ENCODE assay signal across 1 cellular context in genomic region chr2:109513230-109513629, GRCh38.
A peak's percentile ranks its signal among the peaks of the same experiment; 100 is the strongest.
TF ChIP-seq lines count a peak whose summit lies in the region.

No MANE protein-coding gene starts in this region.

TF ChIP-seq in GM12878, 131 proteins besides CTCF, POLR2A, EP300 and RAD21 (continued from another document):
- TF ChIP-seq PKNOX1 (IDR thresholded peaks at IDR 0.05) (peak; percentile 39; the same call in 1 of the 2 replicates), EED (IDR thresholded peaks at IDR 0.05; ENCODE audit: low read depth) (no peak), BHLHE40 (IDR thresholded peaks at IDR 0.05; ENCODE audit: borderline replicate concordance in 1 of 2, low read depth in 2 of 2, low read length in 1 of 2) (0 out of 4 replicates have a peak, but pooled peaks of 1 of the 2 experiments have one; percentile 0), PAX8 (IDR thresholded peaks at IDR 0.05) (peak; percentile 91; the same call in 1 of the 2 replicates), HDGF (IDR thresholded peaks at IDR 0.05) (peak; percentile 93; the same call in 1 of the 2 replicates), SMARCA5 (IDR thresholded peaks at IDR 0.05) (no peak), IRF4 (IDR thresholded peaks at IDR 0.05; ENCODE audit: low read depth, low read length) (no peak), GABPA (IDR thresholded peaks at IDR 0.05; ENCODE audit: low read depth) (no peak), MXI1 (IDR thresholded peaks at IDR 0.05; ENCODE audit: low read depth, low read length) (no peak), RELA (IDR thresholded peaks at IDR 0.05; ENCODE audit: borderline replicate concordance, partially characterized antibody) (no peak), MEF2A (IDR thresholded peaks at IDR 0.05; ENCODE audit: insufficient read depth, low read depth, low read length) (no peak), KDM1A (IDR thresholded peaks at IDR 0.05; ENCODE audit: borderline replicate concordance) (peak; percentile 93; the same call in 1 of the 2 replicates), SIN3A (IDR thresholded peaks at IDR 0.05; ENCODE audit: low read depth, low read length) (no peak), ATF7 (IDR thresholded peaks at IDR 0.05; ENCODE audit: low read depth) (no peak), NR2C1 (IDR thresholded peaks at IDR 0.05) (no peak), YBX1 (IDR thresholded peaks at IDR 0.05) (no peak), RFX5 (IDR thresholded peaks at IDR 0.05; ENCODE audit: low read depth, low read length) (no peak), TARDBP (IDR thresholded peaks at IDR 0.05; ENCODE audit: borderline replicate concordance) (no peak), RCOR1 (conservative IDR thresholded peaks at IDR 0.05; ENCODE audit: low read depth, low read length) (no peak), ZNF217 (IDR thresholded peaks at IDR 0.05) (no peak), HDAC6 (IDR thresholded peaks at IDR 0.05; ENCODE audit: unreplicated experiment) (no peak), FOXM1 (IDR thresholded peaks at IDR 0.05; ENCODE audit: low read depth, low read length) (no peak), SREBF1 (IDR thresholded peaks at IDR 0.05; ENCODE audit: low read length) (no peak), LARP7 (IDR thresholded peaks at IDR 0.05) (no peak)
- TF ChIP-seq, protein P1, sequence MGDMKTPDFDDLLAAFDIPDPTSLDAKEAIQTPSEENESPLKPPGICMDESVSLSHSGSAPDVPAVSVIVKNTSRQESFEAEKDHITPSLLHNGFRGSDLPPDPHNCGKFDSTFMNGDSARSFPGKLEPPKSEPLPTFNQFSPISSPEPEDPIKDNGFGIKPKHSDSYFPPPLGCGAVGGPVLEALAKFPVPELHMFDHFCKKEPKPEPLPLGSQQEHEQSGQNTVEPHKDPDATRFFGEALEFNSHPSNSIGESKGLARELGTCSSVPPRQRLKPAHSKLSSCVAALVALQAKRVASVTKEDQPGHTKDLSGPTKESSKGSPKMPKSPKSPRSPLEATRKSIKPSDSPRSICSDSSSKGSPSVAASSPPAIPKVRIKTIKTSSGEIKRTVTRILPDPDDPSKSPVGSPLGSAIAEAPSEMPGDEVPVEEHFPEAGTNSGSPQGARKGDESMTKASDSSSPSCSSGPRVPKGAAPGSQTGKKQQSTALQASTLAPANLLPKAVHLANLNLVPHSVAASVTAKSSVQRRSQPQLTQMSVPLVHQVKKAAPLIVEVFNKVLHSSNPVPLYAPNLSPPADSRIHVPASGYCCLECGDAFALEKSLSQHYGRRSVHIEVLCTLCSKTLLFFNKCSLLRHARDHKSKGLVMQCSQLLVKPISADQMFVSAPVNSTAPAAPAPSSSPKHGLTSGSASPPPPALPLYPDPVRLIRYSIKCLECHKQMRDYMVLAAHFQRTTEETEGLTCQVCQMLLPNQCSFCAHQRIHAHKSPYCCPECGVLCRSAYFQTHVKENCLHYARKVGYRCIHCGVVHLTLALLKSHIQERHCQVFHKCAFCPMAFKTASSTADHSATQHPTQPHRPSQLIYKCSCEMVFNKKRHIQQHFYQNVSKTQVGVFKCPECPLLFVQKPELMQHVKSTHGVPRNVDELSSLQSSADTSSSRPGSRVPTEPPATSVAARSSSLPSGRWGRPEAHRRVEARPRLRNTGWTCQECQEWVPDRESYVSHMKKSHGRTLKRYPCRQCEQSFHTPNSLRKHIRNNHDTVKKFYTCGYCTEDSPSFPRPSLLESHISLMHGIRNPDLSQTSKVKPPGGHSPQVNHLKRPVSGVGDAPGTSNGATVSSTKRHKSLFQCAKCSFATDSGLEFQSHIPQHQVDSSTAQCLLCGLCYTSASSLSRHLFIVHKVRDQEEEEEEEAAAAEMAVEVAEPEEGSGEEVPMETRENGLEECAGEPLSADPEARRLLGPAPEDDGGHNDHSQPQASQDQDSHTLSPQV (IDR thresholded peaks at IDR 0.05): no peak
- TF ChIP-seq, protein P2, sequence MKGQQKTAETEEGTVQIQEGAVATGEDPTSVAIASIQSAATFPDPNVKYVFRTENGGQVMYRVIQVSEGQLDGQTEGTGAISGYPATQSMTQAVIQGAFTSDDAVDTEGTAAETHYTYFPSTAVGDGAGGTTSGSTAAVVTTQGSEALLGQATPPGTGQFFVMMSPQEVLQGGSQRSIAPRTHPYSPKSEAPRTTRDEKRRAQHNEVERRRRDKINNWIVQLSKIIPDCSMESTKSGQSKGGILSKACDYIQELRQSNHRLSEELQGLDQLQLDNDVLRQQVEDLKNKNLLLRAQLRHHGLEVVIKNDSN (IDR thresholded peaks at IDR 0.05; ENCODE audit: borderline replicate concordance, extremely low read length, insufficient read depth, low read depth, low read length): no peak
TF ChIP-seq in GM12878: peak in this region for 5.
